In the genomic region with DNA sequence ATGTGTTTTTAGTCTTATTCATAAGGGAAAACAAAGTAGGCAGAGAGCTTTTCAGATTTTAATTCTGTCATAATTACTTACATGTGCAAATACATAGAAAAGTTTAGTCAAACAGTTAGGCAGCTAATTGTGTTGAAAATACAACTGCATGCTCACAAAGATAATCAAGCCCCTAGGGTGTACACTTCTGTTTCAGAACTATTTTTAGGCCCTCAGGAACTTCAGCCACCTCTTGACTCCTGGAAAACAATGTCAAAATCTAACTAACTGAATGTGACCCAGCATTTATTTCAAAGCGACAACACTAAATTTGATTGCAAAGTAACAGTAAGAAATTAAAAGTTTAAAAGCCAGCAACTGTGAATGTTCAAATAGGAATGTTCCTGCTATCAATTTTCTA, we compare ENCODE assay signal across 26 cellular contexts.
"Had no signal": no experiment of that assay in that cellular context is flagged by ENCODE, and none has a peak within 500 bp of the region (broad histone marks: within the 10 kb centered on the region; RNA-seq: fewer than 3 reads in every experiment).

No MANE protein-coding gene starts in this region.

- H3K4me3 ChIP-seq: lung, ovary, prostate gland, right lobe of liver, smooth muscle cell, tibial nerve, uterus had no signal

- H3K36me3 ChIP-seq: ovary, prostate gland, right lobe of liver, tibial nerve, uterus had no signal

- DNase-seq: hypothalamus; islet precursor cell; mesendoderm; naive B cell; natural killer cell; nephron progenitor cell; ovary; posterior cingulate gyrus; retina; right lobe of liver; stimulated activated CD4-positive, alpha-beta T cell treated with anti-CD3 and anti-CD28 coated beads, Interleukin-1b, Interleukin-23, amount 100 ng/mL, for 48 hours; stimulated activated CD4-positive, alpha-beta T cell treated with anti-CD3 and anti-CD28 coated beads, Interleukin-2, amount 100 ng/mL, for 48 hours; stimulated activated CD4-positive, alpha-beta T cell treated with anti-CD3 and anti-CD28 coated beads, Interleukin-4, amount 100 ng/mL, for 4 hours; stimulated activated CD8-positive, alpha-beta memory T cell treated with anti-CD3 and anti-CD28 coated beads, Interleukin-4, amount 100 ng/mL, for 48 hours; stimulated activated naive CD4-positive, alpha-beta T cell treated with Interleukin-2 at 50 U/mL for 16 hours; stimulated activated naive CD8-positive, alpha-beta T cell treated with anti-CD3 and anti-CD28 coated beads, Interleukin-15, amount 100 ng/mL, for 72 hours; substantia nigra; uterus had no signal

- H3K4me3 Mint-ChIP-seq: mesothelial cell of epicardium; naive B cell; natural killer cell; nephron progenitor cell; stimulated activated memory B cell treated with anti-CD40 and anti-IgM and Interleukin-4, amounts not matched to agents 10 μg/mL and 1 μg/mL and 100 μg/mL, for 72 hours; stimulated activated naive CD8-positive, alpha-beta T cell treated with anti-CD3 and anti-CD28 coated beads, Interleukin-15, amount 100 ng/mL, for 72 hours; type B pancreatic cell had no signal

- H3K4me1 ChIP-seq: prostate gland, uterus had no signal

- ATAC-seq: left lobe of liver; natural killer cell; right lobe of liver; stimulated activated memory B cell treated with anti-CD40 and anti-IgM and Interleukin-4, amounts not matched to agents 10 μg/mL and 1 μg/mL and 100 μg/mL, for 72 hours; stimulated activated naive CD8-positive, alpha-beta T cell treated with anti-CD3 and anti-CD28 coated beads, Interleukin-15, amount 100 ng/mL, for 72 hours had no signal

- H3K9me3 ChIP-seq: ovary, prostate gland, right lobe of liver, tibial nerve, uterus had no signal

- H3K9me3 Mint-ChIP-seq: mesothelial cell of epicardium; nephron progenitor cell; stimulated activated memory B cell treated with anti-CD40 and anti-IgM and Interleukin-4, amounts not matched to agents 10 μg/mL and 1 μg/mL and 100 μg/mL, for 72 hours; type B pancreatic cell had no signal

- H3K4me1 Mint-ChIP-seq: naive B cell; natural killer cell; stimulated activated memory B cell treated with anti-CD40 and anti-IgM and Interleukin-4, amounts not matched to agents 10 μg/mL and 1 μg/mL and 100 μg/mL, for 72 hours; stimulated activated naive CD8-positive, alpha-beta T cell treated with anti-CD3 and anti-CD28 coated beads, Interleukin-15, amount 100 ng/mL, for 72 hours had no signal

- H3K27me3 ChIP-seq: ovary, right lobe of liver, tibial nerve, uterus had no signal

- H3K27me3 Mint-ChIP-seq: naive B cell; stimulated activated memory B cell treated with anti-CD40 and anti-IgM and Interleukin-4, amounts not matched to agents 10 μg/mL and 1 μg/mL and 100 μg/mL, for 72 hours; stimulated activated naive CD8-positive, alpha-beta T cell treated with anti-CD3 and anti-CD28 coated beads, Interleukin-15, amount 100 ng/mL, for 72 hours; type B pancreatic cell had no signal

- H3K27ac ChIP-seq: ovary, prostate gland, right lobe of liver, uterus had no signal

- H3K36me3 Mint-ChIP-seq: naive B cell; natural killer cell; stimulated activated memory B cell treated with anti-CD40 and anti-IgM and Interleukin-4, amounts not matched to agents 10 μg/mL and 1 μg/mL and 100 μg/mL, for 72 hours; type B pancreatic cell had no signal

- H3K27ac Mint-ChIP-seq: mesothelial cell of epicardium; naive B cell; natural killer cell; nephron progenitor cell; stimulated activated memory B cell treated with anti-CD40 and anti-IgM and Interleukin-4, amounts not matched to agents 10 μg/mL and 1 μg/mL and 100 μg/mL, for 72 hours; stimulated activated naive CD8-positive, alpha-beta T cell treated with anti-CD3 and anti-CD28 coated beads, Interleukin-15, amount 100 ng/mL, for 72 hours; type B pancreatic cell had no signal
